In genomic region chr14:69610859-69611263, GRCh38 we compare ENCODE assay signal across 8 cellular contexts. TPM values are rescaled to one million over a fixed set of nuclear protein-coding genes. Genes with fewer than 3 reads are reported as not detected.
DNase-seq lines count a peak whose midpoint lies in the region; ATAC-seq and TF ChIP-seq lines count a peak whose summit lies in the region.

No MANE protein-coding gene starts in this region.

- H3K79me2 ChIP-seq in SK-N-SH (ENCODE audit: insufficient read depth) = peaks cover 33% of the 10 kb centered on the region

- H3K9me2 ChIP-seq in SK-N-SH = no peaks in the 10 kb centered on the region

- H3K27ac ChIP-seq in SK-N-SH (ENCODE audit: low read depth in 2 of 2, low read length in 1 of 2) = peak overlapping the region; percentile 34 to 89
- H3K27ac ChIP-seq in prostate gland = peak overlapping the region; percentile 68 to 95

- no peak for TF ChIP-seq POLR2A in prostate gland (IDR thresholded peaks at IDR 0.05)

- intact Hi-C loops in prostate gland (cut with DNase I) = loop anchor here (5.0 kb wide), 2 partner anchors 61 to 101 kb away; no protein-coding TSS in a partner anchor

- ATAC-seq in HG02840 (IDR thresholded peaks at IDR 0.05; ENCODE audit: low FRiP score, unreplicated experiment) = no peak

- H3F3A ChIP-seq in SK-N-SH (replicated peaks; ENCODE audit: insufficient read depth) = peaks cover 2% of the 10 kb centered on the region

- TF ChIP-seq RAD21 in SK-N-SH (IDR thresholded peaks at IDR 0.05; ENCODE audit: low read length) = no peak

- peak overlapping the region; percentile 67 for H3K4me3 ChIP-seq in SK-N-SH (ENCODE audit: low read depth in 2 of 2, low read length in 1 of 2)
- peak overlapping the region; percentile 62 for H3K4me3 ChIP-seq in fibroblast of mammary gland (ENCODE audit: control insufficient read depth, low read depth, low read length)
- H3K4me3 ChIP-seq in prostate gland = peak overlapping the region; percentile 83 to 90

- no peak for TF ChIP-seq EP300 in SK-N-SH (IDR thresholded peaks at IDR 0.05; ENCODE audit: borderline replicate concordance in 1 of 2, low read depth in 1 of 2, low read length in 1 of 2)

- H3K4me1 ChIP-seq in SK-N-SH (ENCODE audit: control insufficient read depth in 1 of 2, insufficient read depth in 2 of 2, low read depth in 1 of 2, low read length in 1 of 2) (peaks cover 0 to 31% of the 10 kb centered on the region in 2 experiments; a peak in 3 of 4 replicates), prostate gland (replicated peaks) (peaks cover 5% of the 10 kb centered on the region)

- H2AFZ ChIP-seq in SK-N-SH (ENCODE audit: low read depth) = peak overlapping the region; percentile 98

- H3K9ac ChIP-seq in SK-N-SH = peak overlapping the region; percentile 66

- 5% methylated on average over 10 of the region's 10 CpGs for WGBS in SK-N-SH (ENCODE audit: low lambda C conversion rate)
- WGBS in prostate gland = 6% methylated on average over 10 of the region's 10 CpGs

- POLR2A ChIA-PET in SK-N-SH (lab: Yijun Ruan, JAX) = interaction anchor here (1.0 to 1.6 kb wide), 3 partner anchors 117 to 160 kb away, joined by 3 to 5 read pairs (median 3); partner anchors contain the start of gene SRSF5

- peak overlapping the region; percentile 82 for H3K4me2 ChIP-seq in SK-N-SH

- peak; percentile 73 to 84 for DNase-seq in NCI-H524 (lab: John Stamatoyannopoulos, UW)
- DNase-seq in NCI-H524 treated with DMSO at 0.1 percent for 48 hours (lab: John Stamatoyannopoulos, UW) = no peak
- DNase-seq in SK-N-SH = peak; percentile 41
- peak; percentile 45 for DNase-seq in fibroblast of mammary gland (ENCODE audit: low read depth)
- no peak for DNase-seq in prostate gland (ENCODE audit: low spot score)
- no peak for DNase-seq in stimulated activated CD4-positive, alpha-beta T cell treated with anti-CD3 and anti-CD28 coated beads, Interleukin-15, amount 100 ng/mL, for 24 hours
- DNase-seq in kidney glomerular epithelial cell (lab: John Stamatoyannopoulos, UW) = no peak

- H3K27me3 ChIP-seq in SK-N-SH (ENCODE audit: insufficient read depth) (no peaks in the 10 kb centered on the region), prostate gland (replicated peaks; ENCODE audit: insufficient read depth) (no peaks in the 10 kb centered on the region)

- TF ChIP-seq CTCF in SK-N-SH (IDR thresholded peaks at IDR 0.05) = no peak
- no peak for TF ChIP-seq CTCF in fibroblast of mammary gland (conservative IDR thresholded peaks at IDR 0.05; ENCODE audit: control insufficient read depth, insufficient read depth, low read depth, low read length)
- no peak for TF ChIP-seq CTCF in prostate gland (IDR thresholded peaks at IDR 0.05)

- H3K36me3 ChIP-seq in SK-N-SH (replicated peaks in 1 of 2; ENCODE audit: control insufficient read depth in 1 of 2, insufficient read depth in 2 of 2, low read length in 1 of 2) (no peaks in the 10 kb centered on the region), prostate gland (no peaks in the 10 kb centered on the region)

- H3K9me3 ChIP-seq in SK-N-SH (no peaks in the 10 kb centered on the region), prostate gland (no peaks in the 10 kb centered on the region)

- CTCF ChIA-PET in SK-N-SH (lab: Yijun Ruan, JAX) = interaction anchor here (1.0 to 12.2 kb wide), 6 partner anchors 26 to 115 kb away, joined by 3 to 96 read pairs (median 6); partner anchors contain the start of gene CCDC177

- H4K20me1 ChIP-seq in SK-N-SH (ENCODE audit: insufficient read depth) = no peaks in the 10 kb centered on the region

TF ChIP-seq in SK-N-SH, 30 proteins besides CTCF, POLR2A, EP300 and RAD21:
- no peak for TF ChIP-seq RCOR1 (IDR thresholded peaks at IDR 0.05; ENCODE audit: low read length)
- TF ChIP-seq, protein P1, sequence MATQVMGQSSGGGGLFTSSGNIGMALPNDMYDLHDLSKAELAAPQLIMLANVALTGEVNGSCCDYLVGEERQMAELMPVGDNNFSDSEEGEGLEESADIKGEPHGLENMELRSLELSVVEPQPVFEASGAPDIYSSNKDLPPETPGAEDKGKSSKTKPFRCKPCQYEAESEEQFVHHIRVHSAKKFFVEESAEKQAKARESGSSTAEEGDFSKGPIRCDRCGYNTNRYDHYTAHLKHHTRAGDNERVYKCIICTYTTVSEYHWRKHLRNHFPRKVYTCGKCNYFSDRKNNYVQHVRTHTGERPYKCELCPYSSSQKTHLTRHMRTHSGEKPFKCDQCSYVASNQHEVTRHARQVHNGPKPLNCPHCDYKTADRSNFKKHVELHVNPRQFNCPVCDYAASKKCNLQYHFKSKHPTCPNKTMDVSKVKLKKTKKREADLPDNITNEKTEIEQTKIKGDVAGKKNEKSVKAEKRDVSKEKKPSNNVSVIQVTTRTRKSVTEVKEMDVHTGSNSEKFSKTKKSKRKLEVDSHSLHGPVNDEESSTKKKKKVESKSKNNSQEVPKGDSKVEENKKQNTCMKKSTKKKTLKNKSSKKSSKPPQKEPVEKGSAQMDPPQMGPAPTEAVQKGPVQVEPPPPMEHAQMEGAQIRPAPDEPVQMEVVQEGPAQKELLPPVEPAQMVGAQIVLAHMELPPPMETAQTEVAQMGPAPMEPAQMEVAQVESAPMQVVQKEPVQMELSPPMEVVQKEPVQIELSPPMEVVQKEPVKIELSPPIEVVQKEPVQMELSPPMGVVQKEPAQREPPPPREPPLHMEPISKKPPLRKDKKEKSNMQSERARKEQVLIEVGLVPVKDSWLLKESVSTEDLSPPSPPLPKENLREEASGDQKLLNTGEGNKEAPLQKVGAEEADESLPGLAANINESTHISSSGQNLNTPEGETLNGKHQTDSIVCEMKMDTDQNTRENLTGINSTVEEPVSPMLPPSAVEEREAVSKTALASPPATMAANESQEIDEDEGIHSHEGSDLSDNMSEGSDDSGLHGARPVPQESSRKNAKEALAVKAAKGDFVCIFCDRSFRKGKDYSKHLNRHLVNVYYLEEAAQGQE (IDR thresholded peaks at IDR 0.05; ENCODE audit: low read depth, low read length) = no peak

RNA-seq across cellular contexts. Expression of gene SUSD6, which starts 0.5 kb away (rescaled TPM):
- 8.5 and 9.5 TPM in 2 replicates for polyA plus RNA-seq in SK-N-SH (2012; rRNA removed)
- 5.2 and 7.2 TPM in 2 replicates for polyA plus RNA-seq in SK-N-SH (2012; cell fraction: cytosol; rRNA removed)
- 16.8 and 20.7 TPM in 2 replicates for polyA plus RNA-seq in SK-N-SH (2012; cell fraction: nucleus; rRNA removed)
- total RNA-seq in prostate gland = 10 to 100 TPM; 41.1 to 52.3 TPM

RNA-seq across cellular contexts. Expression of gene CCDC177, which starts 36.2 kb away (rescaled TPM):
- not detected in 2 replicates for polyA plus RNA-seq in SK-N-SH (2012; rRNA removed)
- not detected in 2 replicates for polyA plus RNA-seq in SK-N-SH (2012; cell fraction: cytosol; rRNA removed)
- not detected in 2 replicates for polyA plus RNA-seq in SK-N-SH (2012; cell fraction: nucleus; rRNA removed)
- under 1 TPM in 1 of 2 donors, not detected in 1; 0.28 TPM for total RNA-seq in prostate gland

Comparison
In these comparisons a context has a peak if more than half of its experiments do, and no peak if none do; other contexts are left out.
1. DNase-seq: peak in NCI-H524 (2 of 2), SK-N-SH (single experiment) and fibroblast of mammary gland (single experiment); none in NCI-H524 treated with DMSO at 0.1 percent for 48 hours (single experiment), prostate gland (single experiment), stimulated activated CD4-positive, alpha-beta T cell treated with anti-CD3 and anti-CD28 coated beads, Interleukin-15, amount 100 ng/mL, for 24 hours (single experiment) and kidney glomerular epithelial cell (single experiment).
2. Peak in every context shown above with its lines, with median percentiles within 50 percentile points of each other: H3K4me3 ChIP-seq.